Comparison of ENCODE assay signal across 8 cellular contexts in the genomic region with DNA sequence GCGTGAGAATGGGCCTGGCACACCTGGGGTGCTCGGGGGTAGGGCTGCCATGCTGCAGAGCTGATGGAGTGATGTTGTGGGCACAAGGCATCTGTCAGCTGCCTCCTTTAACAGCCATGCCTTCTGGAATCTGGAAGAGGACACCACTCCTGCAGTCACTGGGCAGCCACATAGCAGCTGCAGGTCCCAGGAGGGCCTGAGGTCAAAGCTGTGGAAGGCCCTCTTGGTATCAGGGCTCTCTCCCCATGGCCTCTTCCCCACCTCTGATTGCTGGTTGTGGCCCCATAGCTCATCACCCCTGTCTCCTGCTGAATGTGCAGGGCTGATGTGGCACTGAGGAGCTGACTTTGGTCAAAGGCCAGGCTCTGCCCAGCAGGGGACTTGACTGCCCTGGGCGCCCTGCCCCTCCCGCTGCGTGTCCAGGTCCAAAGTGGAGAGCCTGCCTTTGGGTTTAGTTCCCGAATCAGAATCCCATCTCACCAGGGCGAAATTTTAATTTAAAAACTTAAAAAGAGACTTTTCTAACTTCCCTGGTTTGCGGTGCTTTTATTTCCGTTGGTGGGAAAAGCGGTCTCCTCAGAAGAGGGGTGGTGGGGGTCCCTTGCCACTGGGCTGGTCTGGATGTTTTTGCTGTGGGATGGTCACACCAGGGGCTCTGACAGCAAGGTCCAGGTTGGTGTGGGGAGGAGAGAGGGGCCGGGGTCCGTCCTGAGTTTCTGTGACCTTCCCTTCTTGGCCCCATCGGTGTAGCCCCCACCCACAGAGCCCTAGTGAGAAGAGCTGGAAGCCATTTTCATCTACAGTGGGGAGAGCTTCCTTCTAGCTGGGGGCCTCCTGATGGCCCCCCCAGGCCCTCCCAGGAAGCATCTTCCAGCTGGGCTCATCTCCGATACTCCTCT. TPM values are rescaled to one million over a fixed set of nuclear protein-coding genes. Genes with fewer than 3 reads are reported as not detected.
A peak's percentile ranks its signal among the peaks of the same experiment; 100 is the strongest.
DNase-seq lines count a peak whose midpoint lies in the region; ATAC-seq, FAIRE-seq and TF ChIP-seq lines count a peak whose summit lies in the region.

No MANE protein-coding gene starts in this region.

- no peak for TF ChIP-seq EP300 in HepG2 (IDR thresholded peaks at IDR 0.05; ENCODE audit: low read depth in 2 of 2, low read length in 2 of 2)
- TF ChIP-seq EP300 in HepG2 (CRISPR knock-in tag; IDR thresholded peaks at IDR 0.05; ENCODE audit: borderline replicate concordance): no peak

- in situ Hi-C loops in HepG2 (cut with HindIII; ENCODE audit: extremely low pct_ligation_motif_present, low pct_unique_long_range_greater_than_20kb): no loop called here

- H3K9ac ChIP-seq in HepG2 (ENCODE audit: insufficient read depth, low read depth, low read length): no peak overlapping the region

- WGBS in HepG2 (ENCODE audit: low lambda C conversion rate): 89% methylated on average over 14 of the region's 14 CpGs

- peak; percentile 31 for DNase-seq in stimulated activated CD4-positive, alpha-beta T cell treated with anti-CD3 and anti-CD28 coated beads, Interleukin-4, amount 100 ng/mL, for 24 hours
- no peak for DNase-seq in stimulated activated CD4-positive, alpha-beta T cell treated with anti-CD3 and anti-CD28 coated beads, Interleukin-12 subunit alpha, Interleukin-12 subunit beta, amount 100 ng/mL, for 4 hours
- DNase-seq in RWPE1 (ENCODE audit: low spot score) (no peak), HepG2 (ENCODE audit: low spot score) (no peak), vagina (ENCODE audit: extremely low spot score in 2 of 2) (no peak), NK-92 (lab: John Stamatoyannopoulos, UW; ENCODE audit: unreplicated experiment) (no peak), iPS-NIHi7 (ENCODE audit: extremely low spot score) (no peak)

- no peak overlapping the region for H2AFZ ChIP-seq in HepG2 (ENCODE audit: low read length)

- TF ChIP-seq CTCF in RWPE1 (conservative IDR thresholded peaks at IDR 0.05; ENCODE audit: low read depth) (no peak), HepG2 (CRISPR knock-in tag; IDR thresholded peaks at IDR 0.05) (no peak), vagina (IDR thresholded peaks at IDR 0.05) (no peak)

- peaks cover 8 to 12% of the 10 kb centered on the region in 2 experiments; a peak in 3 of 5 replicates for H3K36me3 ChIP-seq in HepG2 (replicated peaks in 1 of 2; ENCODE audit: control insufficient read depth in 1 of 2, insufficient read depth in 2 of 2, low read length in 2 of 2)
- H3K36me3 ChIP-seq in vagina: peaks cover 0 to 13% of the 10 kb centered on the region in 2 donors

- FAIRE-seq in HepG2 (lab: Jason Lieb, UNC): no peak

- no peaks in the 10 kb centered on the region; the same call in 1 of the 2 replicates for H4K20me1 ChIP-seq in HepG2 (ENCODE audit: insufficient read depth, low read length)

- no peak for ATAC-seq in HepG2
- ATAC-seq in HG02938 (IDR thresholded peaks at IDR 0.05; ENCODE audit: unreplicated experiment): no peak

- peak in 1 of 2 experiments; percentile 43; a peak in 1 of 4 replicates for TF ChIP-seq POLR2A in HepG2 (IDR thresholded peaks at IDR 0.05; ENCODE audit: insufficient read depth in 1 of 2, low read depth in 2 of 2, low read length in 2 of 2)
- no peak for TF ChIP-seq POLR2A in vagina (IDR thresholded peaks at IDR 0.05)

- H3K4me2 ChIP-seq in HepG2 (ENCODE audit: low read depth, low read length): no peak overlapping the region

- peaks cover 25% of the 10 kb centered on the region for H3K79me2 ChIP-seq in HepG2 (ENCODE audit: insufficient read depth, low read length)

- H3K27ac ChIP-seq in RWPE1 (peak overlapping the region; percentile 93), HepG2 (ENCODE audit: extremely low read length, insufficient read depth, low read length) (no peak overlapping the region), vagina (peak overlapping the region; percentile 56)

- POLR2A ChIA-PET in RWPE1 (lab: Yijun Ruan, JAX; ENCODE audit: low non-redundant PET): interaction anchor here (0.9 kb wide), 1 partner anchor 86 kb away, joined by 4 read pairs; no protein-coding TSS in a partner anchor
- POLR2A ChIA-PET in HepG2 (lab: Yijun Ruan, JAX): interaction anchor here (1.2 to 5.2 kb wide), 5 partner anchors 8 to 25 kb away, joined by 4 to 27 read pairs (median 8); no protein-coding TSS in a partner anchor

- H3K4me3 ChIP-seq in HepG2 (replicated peaks in 1 of 3; ENCODE audit: insufficient read depth in 1 of 3, low read depth in 2 of 3, low read length in 3 of 3): no peak overlapping the region
- peak overlapping the region; percentile 37 to 49 for H3K4me3 ChIP-seq in vagina

- H3K27me3 ChIP-seq in HepG2 (ENCODE audit: control insufficient read depth in 1 of 2, insufficient read depth in 2 of 2, low read length in 2 of 2) (no peaks in the 10 kb centered on the region), vagina (no peaks in the 10 kb centered on the region)

- intact Hi-C loops in HepG2 (cut with micrococcal nuclease; ENCODE audit: unreplicated experiment) (loop anchor here (10.0 kb wide), 1 partner anchor 86 kb away; no protein-coding TSS in a partner anchor), vagina (cut with DNase I) (no loop called here)

- CTCF ChIA-PET in RWPE1 (lab: Yijun Ruan, JAX): interaction anchor here (0.5 to 1.4 kb wide), 5 partner anchors 8 to 134 kb away, joined by 3 to 8 read pairs (median 4); no protein-coding TSS in a partner anchor
- CTCF ChIA-PET in HepG2 (lab: Yijun Ruan, JAX; ENCODE audit: low intra/inter-chr PET ratio, low total read pairs): no interaction called here

- peaks cover 45% of the 10 kb centered on the region for H3K4me1 ChIP-seq in HepG2 (ENCODE audit: insufficient read depth, low read length)
- H3K4me1 ChIP-seq in vagina: peaks cover 71% of the 10 kb centered on the region

- TF ChIP-seq RAD21 in HepG2 (CRISPR knock-in tag; IDR thresholded peaks at IDR 0.05): no peak

- no peaks in the 10 kb centered on the region for H3K9me3 ChIP-seq in HepG2 (ENCODE audit: low read length)
- H3K9me3 ChIP-seq in vagina: no peaks in the 10 kb centered on the region

- no TSS peak for BruUV-seq in HepG2 (replicated peaks; lab: Mats Ljungman, UMichigan)

RNA-seq across cellular contexts. Expression of gene UBALD2, which starts 5.9 kb away (rescaled TPM):
- total RNA-seq in HepG2 (2016; rRNA removed; fragmentation: Illumina TruSeq; extraction: Trizol): 3.3 and 5.3 TPM in 2 replicates
- 6.8 and 10.0 TPM in 2 replicates for total RNA-seq in HepG2 (2016; cell fraction: cytosol; rRNA removed; fragmentation: Illumina TruSeq; extraction: Trizol; ENCODE audit: low read depth)
- 4.4 and 4.5 TPM in 2 replicates for total RNA-seq in HepG2 (2016; cell fraction: insoluble cytoplasmic fraction; rRNA removed; fragmentation: Illumina TruSeq; extraction: Trizol)
- 9.1 and 9.4 TPM in 2 replicates for total RNA-seq in HepG2 (2016; cell fraction: membrane; rRNA removed; fragmentation: Illumina TruSeq; extraction: Trizol)
- 2.6 and 3.2 TPM in 2 replicates for total RNA-seq in HepG2 (2016; cell fraction: nucleus; rRNA removed; fragmentation: Illumina TruSeq; extraction: Trizol)
- polyA plus RNA-seq in HepG2 (2011; rRNA removed): 50.5 and 89.7 TPM in 2 replicates
- polyA plus RNA-seq in HepG2 (2011; cell fraction: cytosol; rRNA removed): 14.6 and 28.0 TPM in 2 replicates
- 19.7 and 23.1 TPM in 2 replicates for polyA plus RNA-seq in HepG2 (2011; cell fraction: nucleus; rRNA removed)
- polyA plus RNA-seq in HepG2 (2012): 16.6 and 21.8 TPM in 2 replicates
- 26.5 and 33.4 TPM in 2 replicates for polyA plus RNA-seq in HepG2 (2016; cell fraction: cytosol; fragmentation: Illumina TruSeq; extraction: Trizol; ENCODE audit: low read depth)
- polyA plus RNA-seq in HepG2 (2016; cell fraction: insoluble cytoplasmic fraction; fragmentation: Illumina TruSeq; extraction: Trizol; ENCODE audit: low read depth): 15.4 and 17.2 TPM in 2 replicates
- polyA plus RNA-seq in HepG2 (2016; cell fraction: membrane; fragmentation: Illumina TruSeq; extraction: Trizol; ENCODE audit: low read depth): 28.1 and 30.3 TPM in 2 replicates
- 8.4 and 13.3 TPM in 2 replicates for polyA plus RNA-seq in HepG2 (2016; cell fraction: nucleus; fragmentation: Illumina TruSeq; extraction: Trizol; ENCODE audit: insufficient read depth, low read depth)
- polyA minus RNA-seq in HepG2 (2011; rRNA and poly(A)+ RNA removed; ENCODE audit: low replicate concordance): 24.6 and 37.9 TPM in 2 replicates
- 14.7 and 29.2 TPM in 2 replicates for polyA minus RNA-seq in HepG2 (2011; cell fraction: cytosol; rRNA and poly(A)+ RNA removed)
- polyA minus RNA-seq in HepG2 (2011; cell fraction: nucleus; rRNA and poly(A)+ RNA removed): 4.2 and 7.1 TPM in 2 replicates
- total RNA-seq in vagina: 18.4 TPM

RNA-seq across cellular contexts. Expression of gene RNF157, which starts 30.7 kb away (rescaled TPM):
- total RNA-seq in HepG2 (2016; rRNA removed; fragmentation: Illumina TruSeq; extraction: Trizol) (1.4 and 1.5 TPM in 2 replicates), vagina (8.8 TPM)
- total RNA-seq in HepG2 (2016; cell fraction: cytosol; rRNA removed; fragmentation: Illumina TruSeq; extraction: Trizol; ENCODE audit: low read depth): 1.0 and 1.9 TPM in 2 replicates
- total RNA-seq in HepG2 (2016; cell fraction: insoluble cytoplasmic fraction; rRNA removed; fragmentation: Illumina TruSeq; extraction: Trizol): 1.5 and 2.1 TPM in 2 replicates
- 3.1 and 3.6 TPM in 2 replicates for total RNA-seq in HepG2 (2016; cell fraction: membrane; rRNA removed; fragmentation: Illumina TruSeq; extraction: Trizol)
- 1.0 and 2.8 TPM in 2 replicates for total RNA-seq in HepG2 (2016; cell fraction: nucleus; rRNA removed; fragmentation: Illumina TruSeq; extraction: Trizol)
- 0.44 and 0.82 TPM in 2 replicates for polyA plus RNA-seq in HepG2 (2011; rRNA removed)
- 0.52 and 0.71 TPM in 2 replicates for polyA plus RNA-seq in HepG2 (2011; cell fraction: cytosol; rRNA removed)
- 0.42 TPM in 2 replicates for polyA plus RNA-seq in HepG2 (2011; cell fraction: nucleus; rRNA removed)
- polyA plus RNA-seq in HepG2 (2012): 0.86 and 1.1 TPM in 2 replicates
- 1.7 and 2.0 TPM in 2 replicates for polyA plus RNA-seq in HepG2 (2016; cell fraction: cytosol; fragmentation: Illumina TruSeq; extraction: Trizol; ENCODE audit: low read depth)
- polyA plus RNA-seq in HepG2 (2016; cell fraction: insoluble cytoplasmic fraction; fragmentation: Illumina TruSeq; extraction: Trizol; ENCODE audit: low read depth): 1.9 and 2.1 TPM in 2 replicates
- polyA plus RNA-seq in HepG2 (2016; cell fraction: membrane; fragmentation: Illumina TruSeq; extraction: Trizol; ENCODE audit: low read depth): 3.0 and 5.1 TPM in 2 replicates
- 1.8 and 3.8 TPM in 2 replicates for polyA plus RNA-seq in HepG2 (2016; cell fraction: nucleus; fragmentation: Illumina TruSeq; extraction: Trizol; ENCODE audit: insufficient read depth, low read depth)
- 0.66 and 3.2 TPM in 2 replicates for polyA minus RNA-seq in HepG2 (2011; rRNA and poly(A)+ RNA removed; ENCODE audit: low replicate concordance)
- polyA minus RNA-seq in HepG2 (2011; cell fraction: cytosol; rRNA and poly(A)+ RNA removed): 0.79 and 1.5 TPM in 2 replicates
- 0.77 and 0.99 TPM in 2 replicates for polyA minus RNA-seq in HepG2 (2011; cell fraction: nucleus; rRNA and poly(A)+ RNA removed)

RNA-seq across cellular contexts. Expression of gene QRICH2, which starts 37.1 kb away (rescaled TPM):
- 2.7 and 3.7 TPM in 2 replicates for total RNA-seq in HepG2 (2016; rRNA removed; fragmentation: Illumina TruSeq; extraction: Trizol)
- total RNA-seq in HepG2 (2016; cell fraction: cytosol; rRNA removed; fragmentation: Illumina TruSeq; extraction: Trizol; ENCODE audit: low read depth): 3.1 and 3.3 TPM in 2 replicates
- total RNA-seq in HepG2 (2016; cell fraction: insoluble cytoplasmic fraction; rRNA removed; fragmentation: Illumina TruSeq; extraction: Trizol): 2.3 and 3.7 TPM in 2 replicates
- 4.0 and 4.5 TPM in 2 replicates for total RNA-seq in HepG2 (2016; cell fraction: membrane; rRNA removed; fragmentation: Illumina TruSeq; extraction: Trizol)
- 4.4 and 6.1 TPM in 2 replicates for total RNA-seq in HepG2 (2016; cell fraction: nucleus; rRNA removed; fragmentation: Illumina TruSeq; extraction: Trizol)
- polyA plus RNA-seq in HepG2 (2011; rRNA removed): 5.7 and 11.5 TPM in 2 replicates
- 3.4 and 3.8 TPM in 2 replicates for polyA plus RNA-seq in HepG2 (2011; cell fraction: cytosol; rRNA removed)
- 58.0 and 60.6 TPM in 2 replicates for polyA plus RNA-seq in HepG2 (2011; cell fraction: nucleus; rRNA removed)
- 1.5 and 7.5 TPM in 2 replicates for polyA plus RNA-seq in HepG2 (2012)
- 0.94 and 1.1 TPM in 2 replicates for polyA plus RNA-seq in HepG2 (2016; cell fraction: cytosol; fragmentation: Illumina TruSeq; extraction: Trizol; ENCODE audit: low read depth)
- polyA plus RNA-seq in HepG2 (2016; cell fraction: insoluble cytoplasmic fraction; fragmentation: Illumina TruSeq; extraction: Trizol; ENCODE audit: low read depth): 1.2 TPM in 2 replicates
- 1.0 and 1.5 TPM in 2 replicates for polyA plus RNA-seq in HepG2 (2016; cell fraction: membrane; fragmentation: Illumina TruSeq; extraction: Trizol; ENCODE audit: low read depth)
- polyA plus RNA-seq in HepG2 (2016; cell fraction: nucleus; fragmentation: Illumina TruSeq; extraction: Trizol; ENCODE audit: insufficient read depth, low read depth): 10.2 and 12.1 TPM in 2 replicates
- 6.3 and 21.9 TPM in 2 replicates for polyA minus RNA-seq in HepG2 (2011; rRNA and poly(A)+ RNA removed; ENCODE audit: low replicate concordance)
- polyA minus RNA-seq in HepG2 (2011; cell fraction: cytosol; rRNA and poly(A)+ RNA removed): 2.5 and 3.3 TPM in 2 replicates
- polyA minus RNA-seq in HepG2 (2011; cell fraction: nucleus; rRNA and poly(A)+ RNA removed): 12.0 and 17.0 TPM in 2 replicates
- 10.8 TPM for total RNA-seq in vagina

Comparison
In these comparisons a context has a peak if more than half of its experiments do, and no peak if none do; other contexts are left out.
1. H3K4me3 ChIP-seq: peak in vagina (2 of 2); none in HepG2 (0 of 3).